ENCODE assay signal across 12 cellular contexts in genomic region chr1:64891440-64891815, GRCh38.
DNase-seq lines count a peak whose midpoint lies in the region; ATAC-seq, FAIRE-seq and TF ChIP-seq lines count a peak whose summit lies in the region.
"Had no signal": no experiment of that assay in that cellular context is flagged by ENCODE, and none has a peak within 500 bp of the region (broad histone marks: within the 10 kb centered on the region; RNA-seq: fewer than 3 reads in every experiment).

No MANE protein-coding gene starts in this region.

- H4K20me1 ChIP-seq in SK-N-SH (ENCODE audit: insufficient read depth), result peaks cover 41% of the 10 kb centered on the region
- no peaks in the 10 kb centered on the region for H4K20me1 ChIP-seq in endothelial cell of umbilical vein (replicated peaks; ENCODE audit: control insufficient read depth, extremely low read depth, insufficient read depth, low read length)

- no peaks in the 10 kb centered on the region for H3K9me3 Mint-ChIP-seq in natural killer cell treated with Interleukin-12 subunit alpha and Interleukin-12 subunit beta and Interleukin-15 and Interleukin-18, amount 100 ng/mL, for 72 hours

- H3K36me3 ChIP-seq in SK-N-SH (replicated peaks in 1 of 2; ENCODE audit: control insufficient read depth in 1 of 2, insufficient read depth in 2 of 2, low read length in 1 of 2) (no peaks in the 10 kb centered on the region), endothelial cell of umbilical vein (ENCODE audit: control insufficient read depth in 2 of 2, extremely low read depth in 1 of 2, insufficient read depth in 2 of 2, low read length in 2 of 2) (no peaks in the 10 kb centered on the region), adrenal gland (replicated peaks in 1 of 2) (no peaks in the 10 kb centered on the region)

- TF ChIP-seq EP300 in SK-N-SH (IDR thresholded peaks at IDR 0.05; ENCODE audit: borderline replicate concordance in 1 of 2, low read depth in 1 of 2, low read length in 1 of 2), result no peak

- peak; percentile 46 for DNase-seq in EH (ENCODE audit: low read depth)
- DNase-seq in SK-N-SH, result no peak
- DNase-seq in endothelial cell of umbilical vein (ENCODE audit: low read depth, low spot score), result peak; percentile 63
- peak; percentile 73 for DNase-seq in natural killer cell treated with Interleukin-12 subunit alpha and Interleukin-12 subunit beta and Interleukin-15 and Interleukin-18, amount 100 ng/mL, for 72 hours (ENCODE audit: low spot score)
- DNase-seq in activated CD4-positive, alpha-beta T cell treated with anti-CD3 and anti-CD28 coated beads, Interleukin-2, amount 50 U/mL, for 4 hours, result no peak
- DNase-seq in adrenal gland, result no peak
- no peak for DNase-seq in stimulated activated naive CD4-positive, alpha-beta T cell (lab: John Stamatoyannopoulos, UW)
- DNase-seq: activated CD4-positive, alpha-beta T cell treated with anti-CD3 and anti-CD28 coated beads for 1 hour; DND-41; NCI-H510A; SHP77 had no signal

- H3K9me2 ChIP-seq in SK-N-SH, result no peaks in the 10 kb centered on the region

- H3K9me3 ChIP-seq in SK-N-SH (no peaks in the 10 kb centered on the region), endothelial cell of umbilical vein (replicated peaks; ENCODE audit: control insufficient read depth, insufficient read depth, low read length) (no peaks in the 10 kb centered on the region), adrenal gland (replicated peaks in 1 of 3) (no peaks in the 10 kb centered on the region)

- POLR2A ChIA-PET in SK-N-SH (lab: Yijun Ruan, JAX) (no interaction called here), endothelial cell of umbilical vein (lab: Charles Lee) (no interaction called here)

- H3K27ac Mint-ChIP-seq in natural killer cell treated with Interleukin-12 subunit alpha and Interleukin-12 subunit beta and Interleukin-15 and Interleukin-18, amount 100 ng/mL, for 72 hours, result peak overlapping the region; percentile 16 to 45

- H3K36me3 Mint-ChIP-seq in natural killer cell treated with Interleukin-12 subunit alpha and Interleukin-12 subunit beta and Interleukin-15 and Interleukin-18, amount 100 ng/mL, for 72 hours, result no peaks in the 10 kb centered on the region

- H3K27me3 Mint-ChIP-seq in natural killer cell treated with Interleukin-12 subunit alpha and Interleukin-12 subunit beta and Interleukin-15 and Interleukin-18, amount 100 ng/mL, for 72 hours, result no peaks in the 10 kb centered on the region

- H3K4me2 ChIP-seq in SK-N-SH (peak overlapping the region; percentile 3; the same call in 1 of the 2 replicates), endothelial cell of umbilical vein (ENCODE audit: insufficient read depth, low read length) (peak overlapping the region; percentile 54)

- peaks cover 77 to 93% of the 10 kb centered on the region in 2 donors for H3K4me1 Mint-ChIP-seq in natural killer cell treated with Interleukin-12 subunit alpha and Interleukin-12 subunit beta and Interleukin-15 and Interleukin-18, amount 100 ng/mL, for 72 hours (ENCODE audit: low read depth in 2 of 2)

- dilution Hi-C loops in endothelial cell of umbilical vein (cut with MboI; ENCODE audit: extremely low pct_ligation_motif_present, low sequenced_read_pairs), result no loop called here

- H3K4me3 ChIP-seq in SK-N-SH (ENCODE audit: low read depth in 2 of 2, low read length in 1 of 2) (no peak overlapping the region), endothelial cell of umbilical vein (replicated peaks in 1 of 3; ENCODE audit: insufficient read depth in 1 of 3, low read depth in 1 of 3, low read length in 3 of 3) (no peak overlapping the region), adrenal gland (no peak overlapping the region)

- H2AFZ ChIP-seq in SK-N-SH (ENCODE audit: low read depth), result no peak overlapping the region
- no peak overlapping the region for H2AFZ ChIP-seq in endothelial cell of umbilical vein (ENCODE audit: low read depth, low read length)

- H3K9me1 ChIP-seq in endothelial cell of umbilical vein (replicated peaks; ENCODE audit: control insufficient read depth, extremely low read depth, insufficient read depth, low read length), result no peaks in the 10 kb centered on the region

- FAIRE-seq in endothelial cell of umbilical vein (lab: Jason Lieb, UNC), result peak; percentile 26

- ATAC-seq in natural killer cell treated with Interleukin-12 subunit alpha and Interleukin-12 subunit beta and Interleukin-15 and Interleukin-18, amount 100 ng/mL, for 72 hours, result peak; percentile 74 to 86
- ATAC-seq in GM21717 (IDR thresholded peaks at IDR 0.05; ENCODE audit: unreplicated experiment), result no peak

- H3K27me3 ChIP-seq in SK-N-SH (ENCODE audit: insufficient read depth) (no peaks in the 10 kb centered on the region), endothelial cell of umbilical vein (ENCODE audit: control insufficient read depth in 2 of 2, insufficient read depth in 2 of 2, low read length in 2 of 2) (no peaks in the 10 kb centered on the region), adrenal gland (no peaks in the 10 kb centered on the region)

- H3K79me2 ChIP-seq in SK-N-SH (ENCODE audit: insufficient read depth) (peaks cover 99% of the 10 kb centered on the region), endothelial cell of umbilical vein (ENCODE audit: control insufficient read depth, insufficient read depth, low read length) (peaks cover 93% of the 10 kb centered on the region)

- 44% methylated on average over 3 of the region's 3 CpGs for WGBS in SK-N-SH (ENCODE audit: low lambda C conversion rate)
- 50 to 57% (median 54%) methylated on average over 3 of the region's 3 CpGs for WGBS in adrenal gland, 4 donors

- TF ChIP-seq CTCF in SK-N-SH (IDR thresholded peaks at IDR 0.05) (no peak), endothelial cell of umbilical vein (IDR thresholded peaks at IDR 0.05; ENCODE audit: extremely low read depth in 1 of 2, insufficient read depth in 1 of 2, low read depth in 1 of 2, low read length in 2 of 2) (no peak), adrenal gland (IDR thresholded peaks at IDR 0.05) (no peak)

- H3K9ac ChIP-seq in SK-N-SH, result no peak overlapping the region
- peak overlapping the region; percentile 28 for H3K9ac ChIP-seq in endothelial cell of umbilical vein (replicated peaks; ENCODE audit: extremely low read depth, insufficient read depth, low read length)

- peak overlapping the region; percentile 78 for H3K4me3 Mint-ChIP-seq in natural killer cell treated with Interleukin-12 subunit alpha and Interleukin-12 subunit beta and Interleukin-15 and Interleukin-18, amount 100 ng/mL, for 72 hours

- intact Hi-C loops in endothelial cell of umbilical vein (cut with micrococcal nuclease), result no loop called here
- intact Hi-C loops in adrenal gland (cut with DNase I), result loop anchor here (5.0 to 10.0 kb wide), 2 partner anchors 73 to 76 kb away; partner anchors contain the start of gene JAK1 (in 2 of the 2)

- TF ChIP-seq POLR2A in endothelial cell of umbilical vein (IDR thresholded peaks at IDR 0.05; ENCODE audit: low read depth, low read length) (no peak), adrenal gland (IDR thresholded peaks at IDR 0.05) (no peak)

- BruUV-seq in endothelial cell of umbilical vein (replicated peaks; lab: Mats Ljungman, UMichigan), result no TSS peak

- peaks cover 8% of the 10 kb centered on the region for H3F3A ChIP-seq in SK-N-SH (replicated peaks; ENCODE audit: insufficient read depth)

- CTCF ChIA-PET in SK-N-SH (lab: Yijun Ruan, JAX) (no interaction called here), endothelial cell of umbilical vein (lab: Charles Lee) (no interaction called here)

- H3K4me1 ChIP-seq in SK-N-SH (ENCODE audit: control insufficient read depth in 1 of 2, insufficient read depth in 2 of 2, low read depth in 1 of 2, low read length in 1 of 2) (peaks cover 39 to 63% of the 10 kb centered on the region in 2 experiments; a peak in 3 of 4 replicates), endothelial cell of umbilical vein (ENCODE audit: control insufficient read depth, extremely low read depth, insufficient read depth, low read length) (peaks cover 43% of the 10 kb centered on the region), adrenal gland (replicated peaks in 1 of 2) (peaks cover 16 to 72% of the 10 kb centered on the region in 2 donors)

- H3K27ac ChIP-seq in SK-N-SH (ENCODE audit: low read depth in 2 of 2, low read length in 1 of 2), result peak overlapping the region in 1 of 2 experiments; percentile 67; a peak in 2 of 4 replicates
- peak overlapping the region; percentile 31 for H3K27ac ChIP-seq in endothelial cell of umbilical vein (ENCODE audit: insufficient read depth, low read depth, low read length)
- H3K27ac ChIP-seq in adrenal gland, result no peak overlapping the region

- TF ChIP-seq RAD21 in SK-N-SH (IDR thresholded peaks at IDR 0.05; ENCODE audit: low read length), result no peak

TF ChIP-seq in SK-N-SH, 30 proteins besides CTCF, POLR2A, EP300 and RAD21:
- TF ChIP-seq MXI1 (IDR thresholded peaks at IDR 0.05; ENCODE audit: low read depth, low read length) (peak; percentile 19; the same call in 1 of the 2 replicates), CHD2 (IDR thresholded peaks at IDR 0.05; ENCODE audit: low read length, partially characterized antibody) (no peak), FOXM1 (IDR thresholded peaks at IDR 0.05; ENCODE audit: low read depth) (no peak), SMC3 (IDR thresholded peaks at IDR 0.05; ENCODE audit: low read depth, low read length) (no peak)

TF ChIP-seq in endothelial cell of umbilical vein, 7 proteins besides CTCF, POLR2A, EP300 and RAD21:
- no peak for TF ChIP-seq FOS (IDR thresholded peaks at IDR 0.05; ENCODE audit: borderline replicate concordance, insufficient read depth, low read length)

Comparison
In these comparisons a context has a peak if more than half of its experiments do, and no peak if none do; other contexts are left out.
1. DNase-seq: peak in EH (single experiment), endothelial cell of umbilical vein (single experiment) and natural killer cell treated with Interleukin-12 subunit alpha and Interleukin-12 subunit beta and Interleukin-15 and Interleukin-18, amount 100 ng/mL, for 72 hours (single experiment); none in SK-N-SH (single experiment), activated CD4-positive, alpha-beta T cell treated with anti-CD3 and anti-CD28 coated beads, Interleukin-2, amount 50 U/mL, for 4 hours (0 of 2), adrenal gland (0 of 7) and stimulated activated naive CD4-positive, alpha-beta T cell (0 of 6).